Comparison of ENCODE assay signal across 9 cellular contexts in genomic region chrX:38806875-38807601, GRCh38. TPM values are rescaled to one million over a fixed set of nuclear protein-coding genes. Genes with fewer than 3 reads are reported as not detected.
DNase-seq lines count a peak whose midpoint lies in the region; ATAC-seq and TF ChIP-seq lines count a peak whose summit lies in the region.
"Had no signal": no experiment of that assay in that cellular context is flagged by ENCODE, and none has a peak within 500 bp of the region (broad histone marks: within the 10 kb centered on the region; RNA-seq: fewer than 3 reads in every experiment).

No MANE protein-coding gene starts in this region.

- H3K9me3 ChIP-seq in CD4-positive, alpha-beta T cell (ENCODE audit: control insufficient read depth, low read length) = no peaks in the 10 kb centered on the region
- H3K9me3 ChIP-seq in Loucy (ENCODE audit: insufficient read depth, low read depth, low read length) (no peaks in the 10 kb centered on the region), colonic mucosa (no peaks in the 10 kb centered on the region)

- no peak for ATAC-seq in CD4-positive, alpha-beta T cell (ENCODE audit: poor library complexity)
- ATAC-seq in natural killer cell (no peak), GM18511 (IDR thresholded peaks at IDR 0.05; ENCODE audit: unreplicated experiment) (no peak), HG02973 (IDR thresholded peaks at IDR 0.05; ENCODE audit: unreplicated experiment) (no peak), omental fat pad (ENCODE audit: low FRiP score) (no peak)
- ATAC-seq: esophagus mucosa had no signal

- H2AFZ ChIP-seq in Loucy (ENCODE audit: low read length) = no peak overlapping the region

- peak overlapping the region; percentile 97 for H3K4me3 ChIP-seq in Loucy (ENCODE audit: low read length, poor library complexity, severe bottlenecking)
- H3K4me3 ChIP-seq in colonic mucosa = no peak overlapping the region

- H3K27me3 Mint-ChIP-seq in CD4-positive, alpha-beta T cell = no peaks in the 10 kb centered on the region
- no peaks in the 10 kb centered on the region for H3K27me3 Mint-ChIP-seq in natural killer cell (ENCODE audit: low read depth in 2 of 2)

- DNase-seq in CD4-positive, alpha-beta T cell = no peak
- no peak for DNase-seq in colonic mucosa
- DNase-seq in natural killer cell = no peak
- DNase-seq in NCI-H2227 treated with DMSO at 0.1 percent for 48 hours (lab: John Stamatoyannopoulos, UW) = no peak
- DNase-seq in omental fat pad (ENCODE audit: low spot score) = no peak

- peaks cover 70% of the 10 kb centered on the region for H3K79me2 ChIP-seq in Loucy (ENCODE audit: insufficient read depth, low read length)

- H3K36me3 ChIP-seq in Loucy (ENCODE audit: insufficient read depth, low read length) = no peaks in the 10 kb centered on the region
- H3K36me3 ChIP-seq in colonic mucosa = no peaks in the 10 kb centered on the region

- peaks cover 60% of the 10 kb centered on the region for H3K4me1 Mint-ChIP-seq in CD4-positive, alpha-beta T cell (ENCODE audit: low read depth)
- peaks cover 27 to 29% of the 10 kb centered on the region in 2 donors for H3K4me1 Mint-ChIP-seq in natural killer cell

- H4K20me1 ChIP-seq in Loucy (ENCODE audit: insufficient read depth, low read length, poor library complexity, severe bottlenecking) = peaks cover 18% of the 10 kb centered on the region

- H3K4me3 Mint-ChIP-seq in CD4-positive, alpha-beta T cell = peak overlapping the region; percentile 95
- peak overlapping the region; percentile 64 for H3K4me3 Mint-ChIP-seq in natural killer cell

- no peaks in the 10 kb centered on the region for H3K27me3 ChIP-seq in CD4-positive, alpha-beta T cell (ENCODE audit: control insufficient read depth, insufficient read depth, low read length)
- H3K27me3 ChIP-seq in Loucy (ENCODE audit: insufficient read depth, low read length, poor library complexity, severe bottlenecking) (peaks cover 8% of the 10 kb centered on the region), colonic mucosa (no peaks in the 10 kb centered on the region)

- peaks cover 30% of the 10 kb centered on the region for H3K36me3 Mint-ChIP-seq in CD4-positive, alpha-beta T cell (ENCODE audit: low read depth)
- H3K36me3 Mint-ChIP-seq in natural killer cell = no peaks in the 10 kb centered on the region

- intact Hi-C loops in CD4-positive, alpha-beta T cell (cut with DNase I, micrococcal nuclease) = loop anchor here (10.0 kb wide), 2 partner anchors 68 to 88 kb away; no protein-coding TSS in a partner anchor
- intact Hi-C loops in colonic mucosa (cut with DNase I) = no loop called here
- intact Hi-C loops in natural killer cell (cut with micrococcal nuclease) = no loop called here

- peaks cover 1% of the 10 kb centered on the region for H3K9me3 Mint-ChIP-seq in CD4-positive, alpha-beta T cell
- no peaks in the 10 kb centered on the region for H3K9me3 Mint-ChIP-seq in natural killer cell

- H3K27ac ChIP-seq in CD4-positive, alpha-beta T cell (ENCODE audit: low read depth, low read length) = peak overlapping the region; percentile 85
- peak overlapping the region; percentile 78 for H3K27ac ChIP-seq in colonic mucosa

- CTCF ChIA-PET in CD4-positive, alpha-beta T cell (lab: Charles Lee) = no interaction called here

- H3K9ac ChIP-seq in Loucy (ENCODE audit: low read depth, low read length, poor library complexity, severe bottlenecking) (peak overlapping the region; percentile 99), colonic mucosa (ENCODE audit: low read depth in 2 of 2, low read length in 2 of 2) (no peak overlapping the region)

- peak overlapping the region; percentile 96 for H3K4me2 ChIP-seq in Loucy (ENCODE audit: low read depth, low read length, poor library complexity, severe bottlenecking)

- no peaks in the 10 kb centered on the region; the same call in 1 of the 2 replicates for H3F3A ChIP-seq in Loucy (ENCODE audit: low read depth)

- TF ChIP-seq CTCF in CD4-positive, alpha-beta T cell (IDR thresholded peaks at IDR 0.05) = no peak
- TF ChIP-seq CTCF in Loucy (conservative IDR thresholded peaks at IDR 0.05; ENCODE audit: low read length) = no peak
- TF ChIP-seq CTCF in colonic mucosa (IDR thresholded peaks at IDR 0.05) = no peak
- TF ChIP-seq CTCF in natural killer cell (IDR thresholded peaks at IDR 0.05) = no peak
- TF ChIP-seq CTCF in omental fat pad (IDR thresholded peaks at IDR 0.05) = no peak

- no peaks in the 10 kb centered on the region for H3K9me2 ChIP-seq in Loucy (replicated peaks; ENCODE audit: low read depth, low read length)

- peak overlapping the region; percentile 98 for H3K27ac Mint-ChIP-seq in CD4-positive, alpha-beta T cell
- peak overlapping the region; percentile 71 to 83 for H3K27ac Mint-ChIP-seq in natural killer cell

- POLR2A ChIA-PET in CD4-positive, alpha-beta T cell (lab: Charles Lee) = interaction anchor here (1.4 to 4.8 kb wide), 3 partner anchors 9 to 73 kb away, joined by 3 to 45 read pairs (median 32); no protein-coding TSS in a partner anchor

- H3K4me1 ChIP-seq in Loucy (ENCODE audit: insufficient read depth, low read length, poor library complexity, severe bottlenecking) (peaks cover 46% of the 10 kb centered on the region), colonic mucosa (no peaks in the 10 kb centered on the region)

RNA-seq across cellular contexts. Expression of gene MID1IP1, which starts 5.8 kb away (rescaled TPM):
- 10 to 100 TPM; 37.0 to 40.9 TPM for total RNA-seq in CD4-positive, alpha-beta T cell
- total RNA-seq in colonic mucosa (10 to 100 TPM; 42.8 to 60.9 TPM), natural killer cell (10 to 100 TPM in 2 of 3 donors, 1 to 10 TPM in 1; 7.2 to 19.1 (median 14.4) TPM), omental fat pad (10 to 100 TPM; 30.4 to 52.2 (median 37.6) TPM)

Comparison
In these comparisons a context has a peak if more than half of its experiments do, and no peak if none do; other contexts are left out.
1. intact Hi-C loops: an anchor here in CD4-positive, alpha-beta T cell (10.0 kb wide); none called in colonic mucosa and natural killer cell.